7 cellular contexts compared by ENCODE assay signal in genomic region chr15:97995881-97996603, GRCh38. TPM values are rescaled to one million over a fixed set of nuclear protein-coding genes. Genes with fewer than 3 reads are reported as not detected.
A peak's percentile ranks its signal among the peaks of the same experiment; 100 is the strongest.
DNase-seq lines count a peak whose midpoint lies in the region; ATAC-seq and TF ChIP-seq lines count a peak whose summit lies in the region.

No MANE protein-coding gene starts in this region.

- H3K4me1 Mint-ChIP-seq in chondrocyte (ENCODE audit: low read depth): peaks cover 9% of the 10 kb centered on the region

- no peak overlapping the region for H3K27ac Mint-ChIP-seq in chondrocyte (ENCODE audit: unreplicated experiment)

- peaks cover 12% of the 10 kb centered on the region for H3K4me1 ChIP-seq in rectal smooth muscle tissue (ENCODE audit: control insufficient read depth, insufficient read depth, low read length)

- H3K9ac ChIP-seq in rectal smooth muscle tissue (ENCODE audit: low read length): no peak overlapping the region

- no peak overlapping the region for H3K4me3 Mint-ChIP-seq in chondrocyte (ENCODE audit: unreplicated experiment)

- no peaks in the 10 kb centered on the region for H3K36me3 ChIP-seq in rectal smooth muscle tissue (ENCODE audit: control insufficient read depth, insufficient read depth, low read length)

- H3K9me3 Mint-ChIP-seq in chondrocyte (ENCODE audit: low read depth): no peaks in the 10 kb centered on the region

- TF ChIP-seq CTCF in GM12865 (IDR thresholded peaks at IDR 0.05; ENCODE audit: insufficient read depth, low read depth, low read length, missing control alignments) (peak; percentile 28), chondrocyte (IDR thresholded peaks at IDR 0.05) (peak; percentile 73), lower leg skin (IDR thresholded peaks at IDR 0.05) (no peak)

- no peaks in the 10 kb centered on the region for H3K27me3 Mint-ChIP-seq in chondrocyte (ENCODE audit: low read depth)

- TF ChIP-seq POLR2A in lower leg skin (IDR thresholded peaks at IDR 0.05): no peak

- intact Hi-C loops in lower leg skin (cut with DNase I; ENCODE audit: low total_unique reads): no loop called here

- DNase-seq in GM12865 (ENCODE audit: low read depth): peak; percentile 45
- peak; percentile 34 for DNase-seq in MV-4-11 (lab: John Stamatoyannopoulos, UW)
- no peak for DNase-seq in chondrocyte (ENCODE audit: low spot score)
- DNase-seq in lower leg skin (ENCODE audit: low spot score in 2 of 2): no peak

- H3K27ac ChIP-seq in rectal smooth muscle tissue (ENCODE audit: low read depth, low read length): peak overlapping the region; percentile 42

- WGBS in lower leg skin, 2 donors: 32 to 42% methylated on average over 5 of the region's 5 CpGs

- no peaks in the 10 kb centered on the region for H3K27me3 ChIP-seq in rectal smooth muscle tissue (ENCODE audit: control insufficient read depth, insufficient read depth, low read length)

- ATAC-seq in GM18511 (IDR thresholded peaks at IDR 0.05; ENCODE audit: unreplicated experiment) (no peak), GM21381 (IDR thresholded peaks at IDR 0.05; ENCODE audit: unreplicated experiment) (no peak)

- no peak overlapping the region for H3K4me3 ChIP-seq in GM12865 (ENCODE audit: low read depth, low read length)
- no peak overlapping the region for H3K4me3 ChIP-seq in rectal smooth muscle tissue (ENCODE audit: low read length)
- no peak overlapping the region for H3K4me3 ChIP-seq in lower leg skin (ENCODE audit: low read depth, poor library complexity, severe bottlenecking)

- no peaks in the 10 kb centered on the region for H3K36me3 Mint-ChIP-seq in chondrocyte (ENCODE audit: low read depth)

RNA-seq across cellular contexts. Expression of gene ARRDC4, which starts 35.5 kb away (rescaled TPM):
- total RNA-seq in chondrocyte (4.9 to 20.6 TPM (median 5.5 TPM) in 3 replicates), lower leg skin (100 to 1,000 TPM in 1 of 4 donors, 10 to 100 TPM in 3; 44.0 to 103 (median 60.3) TPM)

Comparison
In these comparisons a context has a peak if more than half of its experiments do, and no peak if none do; other contexts are left out.
1. DNase-seq: peak in GM12865 (single experiment) and MV-4-11 (single experiment); none in chondrocyte (single experiment) and lower leg skin (0 of 2).
2. CTCF ChIP-seq: peak in GM12865 (single experiment) and chondrocyte (single experiment); none in lower leg skin (0 of 3).